In genomic region chr6:106283476-106283875, GRCh38 we compare ENCODE assay signal across 9 cellular contexts.
"Had no signal": no experiment of that assay in that cellular context is flagged by ENCODE, and none has a peak within 500 bp of the region (broad histone marks: within the 10 kb centered on the region; RNA-seq: fewer than 3 reads in every experiment).

No MANE protein-coding gene starts in this region.

- H3K9me3 Mint-ChIP-seq: GM23338, H9, HFFc6 had no signal

- H3K4me1 ChIP-seq: HAP-1 had no signal

- H3K27ac Mint-ChIP-seq: GM23338, H9, HFFc6 had no signal

- ATAC-seq: GM23338, HCT116 had no signal

- H3K9me3 ChIP-seq: HAP-1 had no signal

- H3K4me3 Mint-ChIP-seq: GM23338, H9, HFFc6 had no signal

- H3K4me3 ChIP-seq: GM23248, GM23338, HAP-1 had no signal

- DNase-seq: GM23248, GOT3, H7, H9, HCEC 1CT, HFFc6 had no signal

- H3K27ac ChIP-seq: GM23248 had no signal

- H3K4me2 ChIP-seq: GM23338 had no signal

- H3K9ac ChIP-seq: GM23248 had no signal

- H2AFZ ChIP-seq: GM23248, GM23338 had no signal
